ENCODE assay signal across 7 cellular contexts in genomic region chr6:2854394-2854982, GRCh38. TPM values are rescaled to one million over a fixed set of nuclear protein-coding genes. Genes with fewer than 3 reads are reported as not detected.
DNase-seq lines count a peak whose midpoint lies in the region; ATAC-seq and TF ChIP-seq lines count a peak whose summit lies in the region.

No MANE protein-coding gene starts in this region.

- H3K4me3 Mint-ChIP-seq in activated CD8-positive, alpha-beta T cell treated with anti-CD3 and anti-CD28 coated beads for 36 hours = peak overlapping the region; percentile 59
- peak overlapping the region; percentile 76 for H3K4me3 Mint-ChIP-seq in stimulated activated effector memory CD8-positive, alpha-beta T cell treated with anti-CD3 and anti-CD28 coated beads, Interleukin-12 subunit alpha, Interleukin-12 subunit beta, amount 100 ng/mL, for 72 hours

- peak overlapping the region; percentile 100 for H3K27ac Mint-ChIP-seq in activated CD8-positive, alpha-beta T cell treated with anti-CD3 and anti-CD28 coated beads for 36 hours
- H3K27ac Mint-ChIP-seq in stimulated activated effector memory CD8-positive, alpha-beta T cell treated with anti-CD3 and anti-CD28 coated beads, Interleukin-12 subunit alpha, Interleukin-12 subunit beta, amount 100 ng/mL, for 72 hours = peak overlapping the region; percentile 95

- DNase-seq in activated CD8-positive, alpha-beta T cell treated with anti-CD3 and anti-CD28 coated beads for 36 hours = no peak
- DNase-seq in left cardiac atrium (no peak), DMS153 treated with DMSO at 0.1 percent for 48 hours (lab: John Stamatoyannopoulos, UW; ENCODE audit: unreplicated experiment) (no peak)
- DNase-seq in stimulated activated effector memory CD8-positive, alpha-beta T cell treated with anti-CD3 and anti-CD28 coated beads, Interleukin-12 subunit alpha, Interleukin-12 subunit beta, amount 100 ng/mL, for 72 hours (ENCODE audit: low spot score in 2 of 2) = no peak

- H3K9me3 Mint-ChIP-seq in activated CD8-positive, alpha-beta T cell treated with anti-CD3 and anti-CD28 coated beads for 36 hours = peaks cover 1% of the 10 kb centered on the region
- H3K9me3 Mint-ChIP-seq in stimulated activated effector memory CD8-positive, alpha-beta T cell treated with anti-CD3 and anti-CD28 coated beads, Interleukin-12 subunit alpha, Interleukin-12 subunit beta, amount 100 ng/mL, for 72 hours = no peaks in the 10 kb centered on the region

- H3K36me3 ChIP-seq in HUES6 (ENCODE audit: control insufficient read depth, insufficient read depth, low read length) = no peaks in the 10 kb centered on the region

- peaks cover 70% of the 10 kb centered on the region for H3K4me1 Mint-ChIP-seq in activated CD8-positive, alpha-beta T cell treated with anti-CD3 and anti-CD28 coated beads for 36 hours (ENCODE audit: low read depth)
- peaks cover 67% of the 10 kb centered on the region for H3K4me1 Mint-ChIP-seq in stimulated activated effector memory CD8-positive, alpha-beta T cell treated with anti-CD3 and anti-CD28 coated beads, Interleukin-12 subunit alpha, Interleukin-12 subunit beta, amount 100 ng/mL, for 72 hours

- POLR2A ChIA-PET in activated CD8-positive, alpha-beta T cell treated with anti-CD3 and anti-CD28 coated beads for 36 hours (lab: Charles Lee) = interaction anchor here (0.7 to 5.1 kb wide), 13 partner anchors 8 to 211 kb away, joined by 3 to 42 read pairs (median 5); partner anchors contain the start of genes SERPINB1, SERPINB6 and SERPINB9

- H3K36me3 Mint-ChIP-seq in activated CD8-positive, alpha-beta T cell treated with anti-CD3 and anti-CD28 coated beads for 36 hours (ENCODE audit: low read depth) = peaks cover under 1% of the 10 kb centered on the region
- H3K36me3 Mint-ChIP-seq in stimulated activated effector memory CD8-positive, alpha-beta T cell treated with anti-CD3 and anti-CD28 coated beads, Interleukin-12 subunit alpha, Interleukin-12 subunit beta, amount 100 ng/mL, for 72 hours = peaks cover 30% of the 10 kb centered on the region

- peak overlapping the region; percentile 93; the same call in 1 of the 2 replicates for H3K27ac ChIP-seq in HUES6 (ENCODE audit: low read depth, low read length)

- H3K9me3 ChIP-seq in HUES6 (ENCODE audit: control insufficient read depth, insufficient read depth, low read depth, low read length) = no peaks in the 10 kb centered on the region

- H3K4me1 ChIP-seq in HUES6 (ENCODE audit: control insufficient read depth, insufficient read depth, low read length) = peaks cover 46% of the 10 kb centered on the region

- CTCF ChIA-PET in activated CD8-positive, alpha-beta T cell treated with anti-CD3 and anti-CD28 coated beads for 36 hours (lab: Charles Lee) = interaction anchor here (1.0 to 4.9 kb wide), 14 partner anchors 8 to 134 kb away, joined by 3 to 37 read pairs (median 5); no protein-coding TSS in a partner anchor

- no peaks in the 10 kb centered on the region for H3K27me3 Mint-ChIP-seq in activated CD8-positive, alpha-beta T cell treated with anti-CD3 and anti-CD28 coated beads for 36 hours

- ATAC-seq in activated CD8-positive, alpha-beta T cell treated with anti-CD3 and anti-CD28 coated beads for 36 hours = no peak
- ATAC-seq in left cardiac atrium (peak; percentile 12 to 53), HG02763 (IDR thresholded peaks at IDR 0.05; ENCODE audit: unreplicated experiment) (no peak), GM19328 (IDR thresholded peaks at IDR 0.05; ENCODE audit: unreplicated experiment) (no peak)
- no peak for ATAC-seq in stimulated activated effector memory CD8-positive, alpha-beta T cell treated with anti-CD3 and anti-CD28 coated beads, Interleukin-12 subunit alpha, Interleukin-12 subunit beta, amount 100 ng/mL, for 72 hours

- no peak for TF ChIP-seq CTCF in activated CD8-positive, alpha-beta T cell treated with anti-CD3 and anti-CD28 coated beads for 36 hours (IDR thresholded peaks at IDR 0.05)

- no peaks in the 10 kb centered on the region for H3K27me3 ChIP-seq in HUES6 (ENCODE audit: control insufficient read depth, insufficient read depth, low read length)

- intact Hi-C loops in activated CD8-positive, alpha-beta T cell treated with anti-CD3 and anti-CD28 coated beads for 36 hours (cut with micrococcal nuclease) = no loop called here
- intact Hi-C loops in left cardiac atrium (cut with DNase I) = loop anchor here in 1 of 2 donors (10.0 kb wide), 1 partner anchor 50 kb away; the partner anchor contains the start of gene SERPINB9

- H3K9ac ChIP-seq in HUES6 (ENCODE audit: low read length) = peak overlapping the region; percentile 86

- H3K4me3 ChIP-seq in HUES6 (ENCODE audit: low read depth, low read length) = peak overlapping the region; percentile 48; the same call in 1 of the 2 replicates

RNA-seq across cellular contexts. Expression of gene SERPINB1, which starts 12.8 kb away (rescaled TPM):
- 10 to 100 TPM; 55.8 to 60.0 TPM for total RNA-seq in activated CD8-positive, alpha-beta T cell treated with anti-CD3 and anti-CD28 coated beads for 36 hours
- 10 to 100 TPM; 27.5 to 39.2 TPM for total RNA-seq in left cardiac atrium

RNA-seq across cellular contexts. Expression of gene SERPINB9, which starts 48.6 kb away (rescaled TPM):
- total RNA-seq in activated CD8-positive, alpha-beta T cell treated with anti-CD3 and anti-CD28 coated beads for 36 hours = 10 to 100 TPM; 65.7 to 70.3 TPM
- 10 to 100 TPM in 1 of 2 donors, 1 to 10 TPM in 1; 3.8 to 14.4 TPM for total RNA-seq in left cardiac atrium

Comparison
In these comparisons a context has a peak if more than half of its experiments do, and no peak if none do; other contexts are left out.
1. ATAC-seq: peak in left cardiac atrium (2 of 2); none in activated CD8-positive, alpha-beta T cell treated with anti-CD3 and anti-CD28 coated beads for 36 hours (single experiment), stimulated activated effector memory CD8-positive, alpha-beta T cell treated with anti-CD3 and anti-CD28 coated beads, Interleukin-12 subunit alpha, Interleukin-12 subunit beta, amount 100 ng/mL, for 72 hours (single experiment), HG02763 (single experiment) and GM19328 (single experiment).
2. RNA of gene SERPINB9, which starts 48.6 kb away (total RNA-seq): 65.7 to 70.3 TPM in activated CD8-positive, alpha-beta T cell treated with anti-CD3 and anti-CD28 coated beads for 36 hours; 3.8 to 14.4 TPM in left cardiac atrium; every median in the first group is over 4 times any median in the second.